8 cellular contexts compared by ENCODE assay signal in genomic region chr9:133993635-133994253, GRCh38. TPM values are rescaled to one million over a fixed set of nuclear protein-coding genes. Genes with fewer than 3 reads are reported as not detected.
A peak's percentile ranks its signal among the peaks of the same experiment; 100 is the strongest.
DNase-seq lines count a peak whose midpoint lies in the region; ATAC-seq and TF ChIP-seq lines count a peak whose summit lies in the region.

No MANE protein-coding gene starts in this region.

- H3K27me3 ChIP-seq in kidney epithelial cell (ENCODE audit: control insufficient read depth, insufficient read depth, low read length): no peaks in the 10 kb centered on the region
- H3K27me3 ChIP-seq in subcutaneous abdominal adipose tissue (ENCODE audit: control insufficient read depth in 5 of 5, insufficient read depth in 4 of 5, low read length in 5 of 5): peaks cover 0 to 8% (median 3%) of the 10 kb centered on the region in 5 donors

- no peak for ATAC-seq in activated naive CD8-positive, alpha-beta T cell treated with anti-CD3 and anti-CD28 coated beads, Interleukin-2, amount 50 U/mL, for 24 hours
- no peak for ATAC-seq in left colon
- ATAC-seq in HG03045 (IDR thresholded peaks at IDR 0.05; ENCODE audit: unreplicated experiment): no peak

- TF ChIP-seq CTCF in kidney epithelial cell (IDR thresholded peaks at IDR 0.05; ENCODE audit: insufficient read depth, low read length, poor library complexity, severe bottlenecking): no peak

- no peaks in the 10 kb centered on the region for H3K9me3 ChIP-seq in subcutaneous abdominal adipose tissue (ENCODE audit: control insufficient read depth in 5 of 5, low read length in 5 of 5)

- H3K4me1 Mint-ChIP-seq in activated CD4-positive, alpha-beta T cell treated with anti-CD3 and anti-CD28 coated beads, Interleukin-2, amount 10 ng/mL, durations not matched to agents 24 days and 14 days: peaks cover 4% of the 10 kb centered on the region
- H3K4me1 Mint-ChIP-seq in activated naive CD8-positive, alpha-beta T cell treated with anti-CD3 and anti-CD28 coated beads, Interleukin-2, amount 50 U/mL, for 24 hours: peaks cover 9% of the 10 kb centered on the region

- H3K9me3 Mint-ChIP-seq in activated CD4-positive, alpha-beta T cell treated with anti-CD3 and anti-CD28 coated beads, Interleukin-2, amount 10 ng/mL, durations not matched to agents 24 days and 14 days: no peaks in the 10 kb centered on the region
- H3K9me3 Mint-ChIP-seq in activated naive CD8-positive, alpha-beta T cell treated with anti-CD3 and anti-CD28 coated beads, Interleukin-2, amount 50 U/mL, for 24 hours: no peaks in the 10 kb centered on the region

- intact Hi-C loops in activated CD4-positive, alpha-beta T cell treated with anti-CD3 and anti-CD28 coated beads, Interleukin-2, amount 10 ng/mL, durations not matched to agents 24 days and 14 days (cut with micrococcal nuclease): loop anchor here (1.0 to 2.0 kb wide), 3 partner anchors 75 to 211 kb away; partner anchors contain the start of gene BRD3
- intact Hi-C loops in left colon (cut with DNase I, micrococcal nuclease): no loop called here

- H3K4me3 Mint-ChIP-seq in activated CD4-positive, alpha-beta T cell treated with anti-CD3 and anti-CD28 coated beads, Interleukin-2, amount 10 ng/mL, durations not matched to agents 24 days and 14 days: peak overlapping the region; percentile 70
- peak overlapping the region; percentile 64 for H3K4me3 Mint-ChIP-seq in activated naive CD8-positive, alpha-beta T cell treated with anti-CD3 and anti-CD28 coated beads, Interleukin-2, amount 50 U/mL, for 24 hours

- H3K27me3 Mint-ChIP-seq in activated CD4-positive, alpha-beta T cell treated with anti-CD3 and anti-CD28 coated beads, Interleukin-2, amount 10 ng/mL, durations not matched to agents 24 days and 14 days: peaks cover 14% of the 10 kb centered on the region
- peaks cover 3% of the 10 kb centered on the region for H3K27me3 Mint-ChIP-seq in activated naive CD8-positive, alpha-beta T cell treated with anti-CD3 and anti-CD28 coated beads, Interleukin-2, amount 50 U/mL, for 24 hours

- no peak overlapping the region for H3K27ac Mint-ChIP-seq in activated CD4-positive, alpha-beta T cell treated with anti-CD3 and anti-CD28 coated beads, Interleukin-2, amount 10 ng/mL, durations not matched to agents 24 days and 14 days
- H3K27ac Mint-ChIP-seq in activated naive CD8-positive, alpha-beta T cell treated with anti-CD3 and anti-CD28 coated beads, Interleukin-2, amount 50 U/mL, for 24 hours: no peak overlapping the region

- H3K27ac ChIP-seq in subcutaneous abdominal adipose tissue (ENCODE audit: low read depth, low read length): peak overlapping the region; percentile 62

- H3K36me3 ChIP-seq in kidney epithelial cell (ENCODE audit: control insufficient read depth, insufficient read depth, low read length): no peaks in the 10 kb centered on the region
- H3K36me3 ChIP-seq in subcutaneous abdominal adipose tissue (ENCODE audit: control insufficient read depth in 5 of 5, insufficient read depth in 5 of 5, low read length in 5 of 5): no peaks in the 10 kb centered on the region

- DNase-seq in activated CD4-positive, alpha-beta T cell treated with anti-CD3 and anti-CD28 coated beads, Interleukin-2, amount 10 ng/mL, durations not matched to agents 24 days and 14 days: no peak
- no peak for DNase-seq in activated CD4-positive, alpha-beta T cell treated with anti-CD3 and anti-CD28 coated beads, Interleukin-2, amount 50 U/mL, for 1 hour
- no peak for DNase-seq in activated naive CD8-positive, alpha-beta T cell treated with anti-CD3 and anti-CD28 coated beads, Interleukin-2, amount 50 U/mL, for 24 hours
- DNase-seq in kidney epithelial cell (ENCODE audit: low read depth): no peak
- no peak for DNase-seq in stimulated activated CD4-positive, alpha-beta T cell treated with anti-CD3 and anti-CD28 coated beads, Interleukin-2, amount 100 ng/mL, for 24 hours
- DNase-seq in left colon: no peak

- H3K36me3 Mint-ChIP-seq in activated CD4-positive, alpha-beta T cell treated with anti-CD3 and anti-CD28 coated beads, Interleukin-2, amount 10 ng/mL, durations not matched to agents 24 days and 14 days (ENCODE audit: low read depth): no peaks in the 10 kb centered on the region
- H3K36me3 Mint-ChIP-seq in activated naive CD8-positive, alpha-beta T cell treated with anti-CD3 and anti-CD28 coated beads, Interleukin-2, amount 50 U/mL, for 24 hours (ENCODE audit: low read depth): no peaks in the 10 kb centered on the region

- H3K4me3 ChIP-seq in kidney epithelial cell (ENCODE audit: low read depth, low read length) (peak overlapping the region; percentile 78), subcutaneous abdominal adipose tissue (ENCODE audit: low read depth in 1 of 5, low read length in 5 of 5) (peak overlapping the region in 4 of 5 donors; percentile 75 to 87 (median 80))

- H3K4me1 ChIP-seq in subcutaneous abdominal adipose tissue (ENCODE audit: control insufficient read depth in 5 of 5, insufficient read depth in 5 of 5, low read length in 5 of 5): peaks cover 0 to 40% (median 27%) of the 10 kb centered on the region in 5 donors

- H3K9ac ChIP-seq in subcutaneous abdominal adipose tissue (ENCODE audit: low read length in 5 of 5): peak overlapping the region in 3 of 5 donors; percentile 77 to 85 (median 78)

RNA-seq across cellular contexts. Expression of gene VAV2, which starts 1.6 kb away (rescaled TPM):
- 6.3 and 9.0 TPM in 2 replicates for total RNA-seq in activated CD4-positive, alpha-beta T cell treated with anti-CD3 and anti-CD28 coated beads, Interleukin-2, amount 10 ng/mL, durations not matched to agents 24 days and 14 days
- 37.8 and 48.3 TPM in 2 replicates for total RNA-seq in kidney epithelial cell
- total RNA-seq in left colon: 10 to 100 TPM; 29.6 to 43.2 TPM

RNA-seq across cellular contexts. Expression of gene BRD3OS, which starts 31.5 kb away (rescaled TPM):
- 12.6 and 14.9 TPM in 2 replicates for total RNA-seq in activated CD4-positive, alpha-beta T cell treated with anti-CD3 and anti-CD28 coated beads, Interleukin-2, amount 10 ng/mL, durations not matched to agents 24 days and 14 days
- total RNA-seq in kidney epithelial cell (12.8 and 14.2 TPM in 2 replicates), left colon (1 to 10 TPM; 2.9 to 6.4 TPM)
